ENCODE assay signal across 17 cellular contexts in the genomic region with DNA sequence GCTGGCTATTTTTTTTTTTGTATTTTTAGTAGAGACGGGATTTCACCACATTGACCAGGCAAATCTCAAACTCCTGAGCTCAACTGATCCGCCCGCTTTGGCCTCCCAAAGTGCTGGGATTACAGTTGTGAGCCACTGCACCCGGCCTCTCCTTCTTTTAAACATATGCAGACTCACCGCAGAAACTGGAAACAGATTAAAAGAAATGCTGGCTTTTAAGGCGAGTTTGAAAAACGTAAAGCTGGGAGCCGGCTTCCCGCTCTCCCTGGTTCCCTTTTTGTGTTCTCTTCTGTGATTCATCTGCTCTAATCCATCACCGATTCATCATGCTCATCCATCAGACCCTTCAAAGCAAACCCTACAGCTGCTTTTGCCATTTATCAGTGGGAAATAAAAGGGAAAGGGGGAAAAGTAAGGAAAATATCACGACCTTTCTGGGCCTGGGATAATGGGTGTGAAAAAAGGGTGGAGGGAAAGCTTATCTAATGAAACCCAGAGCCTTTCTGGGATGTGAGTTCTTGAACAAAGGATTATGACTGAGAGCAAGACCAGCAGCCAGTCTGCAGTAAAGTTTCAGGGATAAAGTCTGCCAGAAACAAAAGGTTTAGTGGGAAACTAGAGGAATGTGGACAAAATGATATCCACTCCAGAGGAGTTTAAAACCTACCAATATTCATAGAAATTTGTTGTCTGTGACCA.
DNase-seq lines count a peak whose midpoint lies in the region; ATAC-seq and TF ChIP-seq lines count a peak whose summit lies in the region.
"Had no signal": no experiment of that assay in that cellular context is flagged by ENCODE, and none has a peak within 500 bp of the region (broad histone marks: within the 10 kb centered on the region; RNA-seq: fewer than 3 reads in every experiment).

No MANE protein-coding gene starts in this region.

- H3K4me2 ChIP-seq in fibroblast of lung (ENCODE audit: extremely low read depth, insufficient read depth, low read length): peak overlapping the region; percentile 18

- no peaks in the 10 kb centered on the region for H4K20me1 ChIP-seq in fibroblast of lung (ENCODE audit: control insufficient read depth, extremely low read depth, insufficient read depth, low read length)

- H3K9me3 ChIP-seq in fibroblast of lung (ENCODE audit: control insufficient read depth, insufficient read depth, low read depth, low read length): no peaks in the 10 kb centered on the region
- no peaks in the 10 kb centered on the region for H3K9me3 ChIP-seq in neuron (ENCODE audit: low read length)
- H3K9me3 ChIP-seq in MG63: no peaks in the 10 kb centered on the region

- H2AFZ ChIP-seq in fibroblast of lung (ENCODE audit: low read length) (peak overlapping the region; percentile 7), neuron (ENCODE audit: low read depth, low read length) (peak overlapping the region; percentile 74)

- no peak overlapping the region for H3K27ac ChIP-seq in fibroblast of lung (ENCODE audit: insufficient read depth, low read length)

- H3K9ac ChIP-seq in fibroblast of lung (ENCODE audit: insufficient read depth, low read length): no peak overlapping the region

- H3K4me1 ChIP-seq in fibroblast of lung (ENCODE audit: control insufficient read depth, extremely low read depth, insufficient read depth, low read length) (peaks cover 14% of the 10 kb centered on the region), neuron (ENCODE audit: insufficient read depth, low read length) (peaks cover 23% of the 10 kb centered on the region)

- H3K36me3 ChIP-seq in fibroblast of lung (ENCODE audit: control insufficient read depth, insufficient read depth, low read length) (no peaks in the 10 kb centered on the region), neuron (ENCODE audit: insufficient read depth, low read length) (no peaks in the 10 kb centered on the region), MG63 (no peaks in the 10 kb centered on the region)

- no peak for ATAC-seq in HG03520 (IDR thresholded peaks at IDR 0.05; ENCODE audit: unreplicated experiment)
- ATAC-seq: activated T-cell treated with anti-CD3 and anti-CD28 coated beads, Interleukin-2, amount 50 U/mL, for 72 hours; natural killer cell treated with Interleukin-12 subunit alpha and Interleukin-12 subunit beta and Interleukin-15 and Interleukin-18, amount 100 ng/mL, for 72 hours; stimulated activated naive CD8-positive, alpha-beta T cell treated with anti-CD3 and anti-CD28 coated beads, Interleukin-15, amount 100 ng/mL, for 72 hours had no signal

- H3K27me3 ChIP-seq in fibroblast of lung (ENCODE audit: control insufficient read depth, insufficient read depth, low read length): no peaks in the 10 kb centered on the region
- H3K27me3 ChIP-seq in neuron (ENCODE audit: insufficient read depth, low read length): no peaks in the 10 kb centered on the region
- H3K27me3 ChIP-seq in MG63: no peaks in the 10 kb centered on the region

- TF ChIP-seq CTCF in fibroblast of lung (conservative IDR thresholded peaks at IDR 0.05 in 1 of 2, IDR thresholded peaks at IDR 0.05 in 1 of 2; ENCODE audit: low read depth in 1 of 2, low read length in 2 of 2): no peak

- H3K79me2 ChIP-seq in fibroblast of lung (ENCODE audit: control insufficient read depth, insufficient read depth, low read length): no peaks in the 10 kb centered on the region

- H3K4me3 ChIP-seq in fibroblast of lung (replicated peaks in 1 of 4; ENCODE audit: control extremely low read depth in 1 of 4, insufficient read depth in 1 of 4, low read depth in 3 of 4, low read length in 4 of 4) (no peak overlapping the region), neuron (ENCODE audit: low read length) (peak overlapping the region; percentile 31), MG63 (no peak overlapping the region)
- H3K4me3 ChIP-seq: lung had no signal

- DNase-seq in ELF-1 (ENCODE audit: low read depth, low spot score) (peak; percentile 83), amniotic epithelial cell (ENCODE audit: low read depth) (peak; percentile 49), fibroblast of lung (ENCODE audit: low read depth in 2 of 2) (peak; percentile 49 to 87), GDM1 (lab: John Stamatoyannopoulos, UW) (no peak), MG63 (no peak), kidney tubule cell (ENCODE audit: low spot score) (no peak)
- DNase-seq: activated B cell treated with CpG ODN at 0.5 μM for 24 hours; activated naive CD8-positive, alpha-beta T cell treated with anti-CD3 and anti-CD28 coated beads for 36 hours; activated T-cell treated with anti-CD3 and anti-CD28 coated beads, Interleukin-2, amount 50 U/mL, for 72 hours; CD4-positive, alpha-beta T cell; DMS79 treated with DMSO at 0.1 percent for 48 hours; NCI-H1694 treated with DMSO at 0.1 percent for 48 hours; stimulated activated naive CD8-positive, alpha-beta T cell treated with anti-CD3 and anti-CD28 coated beads, Interleukin-15, amount 100 ng/mL, for 72 hours had no signal

Comparison
In these comparisons a context has a peak if more than half of its experiments do, and no peak if none do; other contexts are left out.
1. DNase-seq: peak in ELF-1 (single experiment), amniotic epithelial cell (single experiment) and fibroblast of lung (2 of 2); none in GDM1 (single experiment), MG63 (single experiment) and kidney tubule cell (single experiment).